8 cellular contexts compared by ENCODE assay signal in genomic region chr7:23106801-23107713, GRCh38. TPM values are rescaled to one million over a fixed set of nuclear protein-coding genes. Genes with fewer than 3 reads are reported as not detected.
DNase-seq lines count a peak whose midpoint lies in the region; ATAC-seq and TF ChIP-seq lines count a peak whose summit lies in the region.

No MANE protein-coding gene starts in this region.

- peak overlapping the region; percentile 98 for H3K9ac ChIP-seq in adipocyte (ENCODE audit: low read length)

- H3K27ac ChIP-seq in heart left ventricle = peak overlapping the region; percentile 89 to 97 (median 92)

- no peak for ATAC-seq in heart left ventricle
- no peak for ATAC-seq in Right ventricle myocardium superior (ENCODE audit: poor library complexity)
- no peak for ATAC-seq in GM21786 (IDR thresholded peaks at IDR 0.05; ENCODE audit: unreplicated experiment)
- ATAC-seq in GM19324 (IDR thresholded peaks at IDR 0.05; ENCODE audit: low FRiP score, unreplicated experiment) = no peak

- no peak for TF ChIP-seq POLR2A in heart left ventricle (IDR thresholded peaks at IDR 0.05)

- H3K36me3 ChIP-seq in heart left ventricle = no peaks in the 10 kb centered on the region
- no peaks in the 10 kb centered on the region for H3K36me3 ChIP-seq in adipocyte (ENCODE audit: control insufficient read depth, insufficient read depth, low read length, severe bottlenecking)

- no peak for TF ChIP-seq CTCF in heart left ventricle (IDR thresholded peaks at IDR 0.05)

- no peak for DNase-seq in heart left ventricle
- no peak for DNase-seq in Right ventricle myocardium superior
- DNase-seq in adipocyte (ENCODE audit: low read depth) = peak; percentile 42
- peak; percentile 37 for DNase-seq in kidney glomerular epithelial cell (lab: John Stamatoyannopoulos, UW)
- peak; percentile 49 for DNase-seq in superior temporal gyrus (ENCODE audit: extremely low spot score)
- DNase-seq in stimulated activated CD4-positive, alpha-beta T cell treated with anti-CD3 and anti-CD28 coated beads, Interleukin-4, amount 100 ng/mL, for 24 hours = no peak

- H3K4me1 ChIP-seq in heart left ventricle (peaks cover 0 to 54% (median 26%) of the 10 kb centered on the region in 12 donors), adipocyte (ENCODE audit: control insufficient read depth, insufficient read depth, low read length) (peaks cover 32% of the 10 kb centered on the region)

- peak overlapping the region; percentile 70 to 100 (median 90) for H3K4me3 ChIP-seq in heart left ventricle
- H3K4me3 ChIP-seq in adipocyte (ENCODE audit: low read length) = peak overlapping the region; percentile 99

- H3K27me3 ChIP-seq in heart left ventricle = no peaks in the 10 kb centered on the region
- no peaks in the 10 kb centered on the region for H3K27me3 ChIP-seq in adipocyte (replicated peaks; ENCODE audit: control insufficient read depth, insufficient read depth, low read length)

- H3K9me3 ChIP-seq in heart left ventricle (peaks cover 0 to 7% (median 0%) of the 10 kb centered on the region in 12 donors), adipocyte (ENCODE audit: control insufficient read depth, low read length) (peaks cover 4% of the 10 kb centered on the region)

- 9 to 16% (median 13%) methylated on average over 11 of the region's 11 CpGs for WGBS in heart left ventricle, 4 donors

- intact Hi-C loops in heart left ventricle (cut with DNase I) (loop anchor here in 8 of 10 donors (1.0 to 10.0 kb wide), 9 partner anchors 40 to 188 kb away; partner anchors contain the start of genes NUP42 (in 5 of the 8), GPNMB (in 3 of the 8) and MALSU1 (in 1 of the 8)), Right ventricle myocardium superior (cut with DNase I) (loop anchor here (5.0 to 10.0 kb wide), 2 partner anchors 75 to 138 kb away; partner anchors contain the start of genes GPNMB and NUP42)

RNA-seq across cellular contexts. Expression of gene KLHL7, which starts 1.5 kb away (rescaled TPM):
- total RNA-seq in heart left ventricle (100 to 1,000 TPM in 8 of 9 donors, 10 to 100 TPM in 1; 63.4 to 159 (median 120) TPM), Right ventricle myocardium superior (167 TPM)
- 10 to 100 TPM; 48.0 to 60.7 TPM for polyA plus RNA-seq in heart left ventricle

Comparison
In these comparisons a context has a peak if more than half of its experiments do, and no peak if none do; other contexts are left out.
1. DNase-seq: peak in adipocyte (single experiment), kidney glomerular epithelial cell (single experiment) and superior temporal gyrus (single experiment); none in heart left ventricle (0 of 5), Right ventricle myocardium superior (single experiment) and stimulated activated CD4-positive, alpha-beta T cell treated with anti-CD3 and anti-CD28 coated beads, Interleukin-4, amount 100 ng/mL, for 24 hours (single experiment).